In genomic region chr11:10663365-10663764, GRCh38 we compare ENCODE assay signal across 23 cellular contexts. TPM values are rescaled to one million over a fixed set of nuclear protein-coding genes. Genes with fewer than 3 reads are reported as not detected.
A peak's percentile ranks its signal among the peaks of the same experiment; 100 is the strongest.
DNase-seq lines count a peak whose midpoint lies in the region; ATAC-seq, FAIRE-seq and TF ChIP-seq lines count a peak whose summit lies in the region.
"Had no signal": no experiment of that assay in that cellular context is flagged by ENCODE, and none has a peak within 500 bp of the region (broad histone marks: within the 10 kb centered on the region; RNA-seq: fewer than 3 reads in every experiment).

No MANE protein-coding gene starts in this region.

- intact Hi-C loops in heart left ventricle (cut with DNase I): loop anchor here in 2 of 10 donors (5.0 to 10.0 kb wide), 2 partner anchors 61 to 69 kb away; no protein-coding TSS in a partner anchor
- intact Hi-C loops in cardiac septum (cut with DNase I): no loop called here
- intact Hi-C loops in K562 (cut with micrococcal nuclease): no loop called here
- intact Hi-C loops in uterus (cut with DNase I; ENCODE audit: low total_unique reads): no loop called here

- peaks cover 0 to 72% (median 42%) of the 10 kb centered on the region in 12 donors for H3K4me1 ChIP-seq in heart left ventricle
- peaks cover 29 to 57% of the 10 kb centered on the region in 2 experiments for H3K4me1 ChIP-seq in K562 (replicated peaks in 1 of 2; ENCODE audit: control insufficient read depth in 2 of 2, insufficient read depth in 2 of 2, low read length in 2 of 2)
- no peaks in the 10 kb centered on the region for H3K4me1 ChIP-seq in parathyroid adenoma
- H3K4me1 ChIP-seq in uterus: peaks cover 24 to 25% of the 10 kb centered on the region in 2 donors
- H3K4me1 ChIP-seq in HAP-1: no peaks in the 10 kb centered on the region

- ATAC-seq in heart left ventricle (no peak), K562 (no peak), HG03139 (IDR thresholded peaks at IDR 0.05; ENCODE audit: unreplicated experiment) (no peak)
- ATAC-seq: activated naive CD8-positive, alpha-beta T cell treated with anti-CD3 and anti-CD28 coated beads, Interleukin-2, amount 50 U/mL, for 24 hours; body of pancreas had no signal

- DNase-seq in heart left ventricle (no peak), cardiac septum (ENCODE audit: low spot score) (no peak), K562 (ENCODE audit: extremely low read depth in 1 of 4, low spot score in 3 of 4) (no peak), uterus (no peak), HAP-1 (ENCODE audit: low spot score in 2 of 2) (no peak)
- DNase-seq in activated CD8-positive, alpha-beta memory T cell treated with anti-CD3 and anti-CD28 coated beads, Interleukin-2, amount 50 U/mL, for 4 hours: no peak
- DNase-seq: activated CD4-positive, alpha-beta T cell treated with anti-CD3 and anti-CD28 coated beads, Interleukin-2, amount 50 U/mL, for 1 hour; activated CD4-positive, CD25-positive, alpha-beta regulatory T cell; activated naive CD8-positive, alpha-beta T cell treated with anti-CD3 and anti-CD28 coated beads, Interleukin-2, amount 50 U/mL, for 24 hours; activated T-cell treated with anti-CD3 and anti-CD28 coated beads, Interleukin-2, amount 50 U/mL, for 48 hours; body of pancreas; Calu3; DMS79 treated with DMSO at 0.1 percent for 48 hours; GDM1; NCI-H1048; NCI-H1694 treated with DMSO at 0.1 percent for 48 hours; NCI-H446 treated with DMSO at 0.1 percent for 48 hours; stimulated activated CD8-positive, alpha-beta memory T cell treated with anti-CD3 and anti-CD28 coated beads, Interleukin-4, amount 100 ng/mL, for 48 hours; T-helper 1 cell had no signal

- no TSS peak for BruUV-seq in K562 (replicated peaks; lab: Mats Ljungman, UMichigan)

- no peak for FAIRE-seq in K562 (lab: Jason Lieb, UNC)

- no peak overlapping the region for H3K9ac ChIP-seq in K562 (ENCODE audit: insufficient read depth in 1 of 2, low read depth in 2 of 2, low read length in 2 of 2)
- H3K9ac ChIP-seq in parathyroid adenoma: no peak overlapping the region

- POLR2A ChIA-PET in K562 (lab: Yijun Ruan, JAX): interaction anchor here (0.6 to 0.7 kb wide), 2 partner anchors 30 to 32 kb away, joined by 3 to 5 read pairs; no protein-coding TSS in a partner anchor

- H3K4me2 ChIP-seq in K562 (ENCODE audit: insufficient read depth, low read length) (no peak overlapping the region), parathyroid adenoma (ENCODE audit: low read length) (no peak overlapping the region)

- TF ChIP-seq RAD21 in K562 (CRISPR knock-in tag; conservative IDR thresholded peaks at IDR 0.05 in 1 of 2, IDR thresholded peaks at IDR 0.05 in 1 of 2): no peak

- H3K27ac ChIP-seq in heart left ventricle (peak overlapping the region in 11 of 12 donors; percentile 7 to 77 (median 39)), K562 (ENCODE audit: extremely low read depth, low read depth, low read length) (no peak overlapping the region), parathyroid adenoma (peak overlapping the region; percentile 42), uterus (peak overlapping the region; percentile 44 to 86)
- H3K27ac ChIP-seq: 22Rv1, body of pancreas had no signal

- H3K27me3 ChIP-seq in heart left ventricle (no peaks in the 10 kb centered on the region), K562 (ENCODE audit: control insufficient read depth in 2 of 2, insufficient read depth in 2 of 2, low read length in 2 of 2) (no peaks in the 10 kb centered on the region), parathyroid adenoma (ENCODE audit: control insufficient read depth, insufficient read depth, low read length) (no peaks in the 10 kb centered on the region), uterus (no peaks in the 10 kb centered on the region), HAP-1 (ENCODE audit: low read depth) (no peaks in the 10 kb centered on the region)
- H3K27me3 ChIP-seq: body of pancreas, right atrium auricular region had no signal

- no peak overlapping the region for H3K4me3 ChIP-seq in heart left ventricle
- no peak overlapping the region for H3K4me3 ChIP-seq in K562
- H3K4me3 ChIP-seq in parathyroid adenoma (ENCODE audit: low read depth, low read length): no peak overlapping the region
- H3K4me3 ChIP-seq in uterus: no peak overlapping the region
- no peak overlapping the region for H3K4me3 ChIP-seq in HAP-1
- H3K4me3 ChIP-seq: body of pancreas, right atrium auricular region had no signal

- TF ChIP-seq EP300 in K562 (IDR thresholded peaks at IDR 0.05; ENCODE audit: low read length): no peak

- no peaks in the 10 kb centered on the region for H3K9me1 ChIP-seq in K562 (ENCODE audit: control insufficient read depth, insufficient read depth, low read length)

- H3K36me3 ChIP-seq in heart left ventricle (no peaks in the 10 kb centered on the region), K562 (ENCODE audit: control insufficient read depth, insufficient read depth, low read length) (no peaks in the 10 kb centered on the region), parathyroid adenoma (ENCODE audit: control insufficient read depth, insufficient read depth, low read length) (no peaks in the 10 kb centered on the region), uterus (no peaks in the 10 kb centered on the region), HAP-1 (replicated peaks) (no peaks in the 10 kb centered on the region)
- H3K36me3 ChIP-seq: right atrium auricular region had no signal

- CTCF ChIA-PET in K562 (lab: Yijun Ruan, JAX; ENCODE audit: low intra/inter-chr PET ratio): no interaction called here

- no peak for TF ChIP-seq CTCF in heart left ventricle (IDR thresholded peaks at IDR 0.05)
- no peak for TF ChIP-seq CTCF in K562 (IDR thresholded peaks at IDR 0.05 in 2 of 3, conservative IDR thresholded peaks at IDR 0.05 in 1 of 3; ENCODE audit: insufficient read depth in 2 of 3, low read depth in 1 of 3, low read length in 3 of 3)
- TF ChIP-seq CTCF in parathyroid adenoma (IDR thresholded peaks at IDR 0.05): no peak
- no peak for TF ChIP-seq CTCF in uterus (IDR thresholded peaks at IDR 0.05)

- H2AFZ ChIP-seq in K562 (ENCODE audit: low read depth, low read length): no peak overlapping the region
- H2AFZ ChIP-seq in parathyroid adenoma: no peak overlapping the region

- no peaks in the 10 kb centered on the region for H3K79me2 ChIP-seq in K562 (ENCODE audit: control insufficient read depth, insufficient read depth, low read length)
- no peaks in the 10 kb centered on the region for H3K79me2 ChIP-seq in parathyroid adenoma

- in situ Hi-C loops in K562 (cut with MboI): no loop called here
- in situ Hi-C loops in HAP-1 (cut with MboI; ENCODE audit: low sequenced_read_pairs): no loop called here

- TF ChIP-seq POLR2A in heart left ventricle (IDR thresholded peaks at IDR 0.05) (no peak), K562 (conservative IDR thresholded peaks at IDR 0.05) (no peak), uterus (IDR thresholded peaks at IDR 0.05) (no peak)

- no peaks in the 10 kb centered on the region for H4K20me1 ChIP-seq in K562 (replicated peaks; ENCODE audit: control insufficient read depth, insufficient read depth, low read length)

- H3K9me3 ChIP-seq in heart left ventricle: no peaks in the 10 kb centered on the region
- no peaks in the 10 kb centered on the region for H3K9me3 ChIP-seq in K562 (replicated peaks; ENCODE audit: control insufficient read depth, insufficient read depth, low read depth, low read length)
- H3K9me3 ChIP-seq in parathyroid adenoma (ENCODE audit: control insufficient read depth, low read length): no peaks in the 10 kb centered on the region
- no peaks in the 10 kb centered on the region for H3K9me3 ChIP-seq in uterus
- H3K9me3 ChIP-seq in HAP-1: no peaks in the 10 kb centered on the region
- H3K9me3 ChIP-seq: body of pancreas, right atrium auricular region had no signal

TF ChIP-seq in K562, 482 proteins besides CTCF, POLR2A, EP300 and RAD21 (continues in another document):
- no peak for TF ChIP-seq NFIX (CRISPR knock-in tag; IDR thresholded peaks at IDR 0.05; ENCODE audit: low read depth)
- TF ChIP-seq RBM34 (IDR thresholded peaks at IDR 0.05; ENCODE audit: borderline replicate concordance, insufficient read depth, low read length): no peak
- 0 out of 2 replicates have a peak, but pooled peaks have one; percentile 35 for TF ChIP-seq BCOR (IDR thresholded peaks at IDR 0.05)
- no peak for TF ChIP-seq ZFPM2 (CRISPR knock-in tag; IDR thresholded peaks at IDR 0.05)

RNA-seq across cellular contexts. Expression of gene IRAG1, which starts 30.2 kb away (rescaled TPM):
- total RNA-seq in heart left ventricle (10 to 100 TPM in 1 of 9 donors, 1 to 10 TPM in 8; 3.7 to 10.6 (median 6.2) TPM), cardiac septum (6.4 TPM), K562 (2014; rRNA removed) (0.04 TPM in 1 of 2 replicates, not detected in the other), K562 (2014; rRNA removed; fragmentation: Illumina TruSeq; extraction: Trizol) (0.07 and 0.22 TPM in 2 replicates), K562 (2015; rRNA removed; fragmentation: Illumina TruSeq; extraction: Trizol) (0.08 and 0.11 TPM in 2 replicates), K562 (2021) (0.22 and 0.27 TPM in 2 replicates), uterus (100 to 1,000 TPM in 2 of 4 donors, 10 to 100 TPM in 2; 21.2 to 240 (median 107) TPM)
- polyA plus RNA-seq in heart left ventricle (1 to 10 TPM; 3.0 to 3.4 TPM), K562 (2011; rRNA removed) (0.11 and 0.14 TPM in 2 replicates), K562 (2014; fragmentation: Illumina TruSeq; extraction: Trizol) (0.07 and 0.10 TPM in 2 replicates), K562 (2014; fragmentation: Nextera tagmentation; extraction: Ambion mirVana) (under 1 TPM; 0.01 TPM), K562 (2014; rRNA removed) (0.01 TPM in 1 of 2 replicates, not detected in the other)
- total RNA-seq in K562 (2011; cell fraction: chromatin; rRNA removed; ENCODE audit: low replicate concordance): 0.07 and 0.23 TPM in 2 replicates
- total RNA-seq in K562 (2011; cell fraction: nucleolus; rRNA removed): 0.17 and 0.26 TPM in 2 replicates
- 0.15 TPM in 2 replicates for total RNA-seq in K562 (2011; cell fraction: nucleoplasm; rRNA removed)
- 0.10 and 0.16 TPM in 2 replicates for polyA plus RNA-seq in K562 (2011; cell fraction: cytosol; rRNA removed)
- 0.10 TPM in 2 replicates for polyA plus RNA-seq in K562 (2011; cell fraction: nucleus; rRNA removed)
- polyA plus RNA-seq in K562 (2012): 0.08 and 0.15 TPM in 2 replicates
- 0.07 and 0.45 TPM in 2 replicates for polyA minus RNA-seq in K562 (2011; rRNA and poly(A)+ RNA removed)
- polyA minus RNA-seq in K562 (2011; cell fraction: cytosol; rRNA and poly(A)+ RNA removed): not detected in 2 replicates
- polyA minus RNA-seq in K562 (2011; cell fraction: nucleus; rRNA and poly(A)+ RNA removed): under 0.01 and 0.11 TPM in 2 replicates
- total RNA-seq: Calu3 had no signal
